In the genomic region with DNA sequence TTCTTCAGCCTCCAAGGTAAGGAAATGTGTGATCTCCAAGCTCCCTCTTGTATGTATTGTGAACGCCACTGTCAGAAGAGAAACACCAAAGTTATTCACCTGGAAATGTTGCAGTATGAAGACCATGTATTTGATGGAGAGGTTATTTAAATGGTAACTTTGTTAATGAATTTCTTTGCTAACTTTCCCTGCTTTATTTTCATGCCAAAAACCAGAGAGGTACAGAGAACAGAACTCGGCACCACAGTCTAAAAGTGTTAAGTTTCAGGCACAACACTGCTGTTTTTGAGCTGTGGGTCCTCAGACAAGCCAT, we compare ENCODE assay signal across 11 cellular contexts.
A peak's percentile ranks its signal among the peaks of the same experiment; 100 is the strongest.
DNase-seq lines count a peak whose midpoint lies in the region; ATAC-seq and TF ChIP-seq lines count a peak whose summit lies in the region.
"Had no signal": no experiment of that assay in that cellular context is flagged by ENCODE, and none has a peak within 500 bp of the region (broad histone marks: within the 10 kb centered on the region; RNA-seq: fewer than 3 reads in every experiment).

No MANE protein-coding gene starts in this region.

- POLR2A ChIA-PET in CD8-positive, alpha-beta T cell (lab: Charles Lee) = no interaction called here
- POLR2A ChIA-PET in Panc1 (lab: Charles Lee) = interaction anchor here (0.6 kb wide), 1 partner anchor 886 kb away, joined by 4 read pairs; no protein-coding TSS in a partner anchor

- no peaks in the 10 kb centered on the region for H3K9me3 Mint-ChIP-seq in CD8-positive, alpha-beta T cell
- H3K9me3 Mint-ChIP-seq in endothelial cell (ENCODE audit: unreplicated experiment) = no peaks in the 10 kb centered on the region
- H3K9me3 Mint-ChIP-seq: activated B cell treated with CpG ODN at 0.5 μM for 24 hours had no signal

- in situ Hi-C loops in Panc1 (cut with HindIII; ENCODE audit: low pct_unique_long_range_greater_than_20kb, low sequenced_read_pairs) = loop anchor here (25.0 kb wide), 1 partner anchor 109 kb away; no protein-coding TSS in a partner anchor

- H3K36me3 ChIP-seq in CD8-positive, alpha-beta T cell (ENCODE audit: insufficient read depth, low read length) = no peaks in the 10 kb centered on the region
- H3K36me3 ChIP-seq in Panc1 (ENCODE audit: control insufficient read depth, insufficient read depth, low read length) = no peaks in the 10 kb centered on the region
- no peaks in the 10 kb centered on the region for H3K36me3 ChIP-seq in parathyroid adenoma (ENCODE audit: control insufficient read depth, insufficient read depth, low read length)
- no peaks in the 10 kb centered on the region for H3K36me3 ChIP-seq in effector memory CD4-positive, alpha-beta T cell (ENCODE audit: control insufficient read depth, insufficient read depth, low read length)

- H3K27ac ChIP-seq in CD8-positive, alpha-beta T cell (ENCODE audit: low read depth, low read length) = no peak overlapping the region
- H3K27ac ChIP-seq in Panc1 (ENCODE audit: low read length) = 0 out of 2 replicates have a peak overlapping the region, but pooled peaks have one; percentile 8
- H3K27ac ChIP-seq in parathyroid adenoma = peak overlapping the region; percentile 83
- H3K27ac ChIP-seq in effector memory CD4-positive, alpha-beta T cell (ENCODE audit: insufficient read depth, low read length, poor library complexity, severe bottlenecking) = no peak overlapping the region

- no peak for ATAC-seq in CD8-positive, alpha-beta T cell
- no peak for ATAC-seq in Panc1

- H3K4me1 ChIP-seq in CD8-positive, alpha-beta T cell (ENCODE audit: insufficient read depth, low read length) = peaks cover 30% of the 10 kb centered on the region
- H3K4me1 ChIP-seq in Panc1 (ENCODE audit: control insufficient read depth, insufficient read depth, low read length) (peaks cover 4% of the 10 kb centered on the region; the same call in 1 of the 2 replicates), parathyroid adenoma (peaks cover 16% of the 10 kb centered on the region)
- H3K4me1 ChIP-seq in effector memory CD4-positive, alpha-beta T cell (ENCODE audit: control insufficient read depth, insufficient read depth, low read length, poor library complexity, severe bottlenecking) = peaks cover 33% of the 10 kb centered on the region

- TF ChIP-seq CTCF in CD8-positive, alpha-beta T cell (IDR thresholded peaks at IDR 0.05) = peak; percentile 42
- TF ChIP-seq CTCF in Panc1 (IDR thresholded peaks at IDR 0.05) = peak; percentile 28
- TF ChIP-seq CTCF in endothelial cell (IDR thresholded peaks at IDR 0.05; ENCODE audit: unreplicated experiment) = peak; percentile 21
- TF ChIP-seq CTCF in parathyroid adenoma (IDR thresholded peaks at IDR 0.05) = no peak

- no peaks in the 10 kb centered on the region for H3K9me3 ChIP-seq in CD8-positive, alpha-beta T cell (ENCODE audit: low read length)
- no peaks in the 10 kb centered on the region for H3K9me3 ChIP-seq in Panc1 (ENCODE audit: control insufficient read depth, insufficient read depth, low read depth, low read length)
- no peaks in the 10 kb centered on the region for H3K9me3 ChIP-seq in parathyroid adenoma (ENCODE audit: control insufficient read depth, low read length)
- H3K9me3 ChIP-seq in effector memory CD4-positive, alpha-beta T cell (ENCODE audit: control insufficient read depth, low read length) = no peaks in the 10 kb centered on the region

- H3K27me3 Mint-ChIP-seq in CD8-positive, alpha-beta T cell (ENCODE audit: low read depth) = no peaks in the 10 kb centered on the region
- H3K27me3 Mint-ChIP-seq in endothelial cell (ENCODE audit: unreplicated experiment) = peaks cover 5% of the 10 kb centered on the region
- H3K27me3 Mint-ChIP-seq: activated B cell treated with CpG ODN at 0.5 μM for 24 hours had no signal

- no peaks in the 10 kb centered on the region for H3K36me3 Mint-ChIP-seq in CD8-positive, alpha-beta T cell
- no peaks in the 10 kb centered on the region for H3K36me3 Mint-ChIP-seq in endothelial cell (ENCODE audit: low read depth, unreplicated experiment)

- no peak overlapping the region for H3K4me2 ChIP-seq in parathyroid adenoma (ENCODE audit: low read length)

- no peaks in the 10 kb centered on the region for H3K27me3 ChIP-seq in CD8-positive, alpha-beta T cell (ENCODE audit: insufficient read depth, low read length)
- no peaks in the 10 kb centered on the region for H3K27me3 ChIP-seq in Panc1 (ENCODE audit: control insufficient read depth, insufficient read depth, low read length)
- H3K27me3 ChIP-seq in parathyroid adenoma (ENCODE audit: control insufficient read depth, insufficient read depth, low read length) = no peaks in the 10 kb centered on the region
- no peaks in the 10 kb centered on the region for H3K27me3 ChIP-seq in effector memory CD4-positive, alpha-beta T cell (replicated peaks; ENCODE audit: control insufficient read depth, insufficient read depth, low read length, poor library complexity, severe bottlenecking)

- H3K4me3 ChIP-seq in CD8-positive, alpha-beta T cell (ENCODE audit: low read depth, low read length) = no peak overlapping the region
- H3K4me3 ChIP-seq in Panc1 (ENCODE audit: low read depth in 2 of 2, low read length in 2 of 2) (no peak overlapping the region), parathyroid adenoma (ENCODE audit: low read depth, low read length) (peak overlapping the region; percentile 38)
- no peak overlapping the region for H3K4me3 ChIP-seq in effector memory CD4-positive, alpha-beta T cell (ENCODE audit: insufficient read depth, low read depth, low read length, poor library complexity, severe bottlenecking)

- no peaks in the 10 kb centered on the region for H3K79me2 ChIP-seq in parathyroid adenoma

- no peak overlapping the region for H3K4me3 Mint-ChIP-seq in CD8-positive, alpha-beta T cell
- H3K4me3 Mint-ChIP-seq in endothelial cell (ENCODE audit: unreplicated experiment) = no peak overlapping the region

- H3K9ac ChIP-seq in parathyroid adenoma = no peak overlapping the region

- intact Hi-C loops in CD8-positive, alpha-beta T cell (cut with DNase I, micrococcal nuclease) = loop anchor here (1.0 to 10.0 kb wide), 5 partner anchors 70 to 264 kb away; a partner anchor contains a TSS
- intact Hi-C loops in Panc1 (cut with micrococcal nuclease; ENCODE audit: unreplicated experiment) = loop anchor here (1.0 kb wide), 1 partner anchor 106 kb away; no protein-coding TSS in a partner anchor

- peak overlapping the region; percentile 61 for H2AFZ ChIP-seq in parathyroid adenoma

- CTCF ChIA-PET in CD8-positive, alpha-beta T cell (lab: Charles Lee) = interaction anchor here (0.5 to 6.0 kb wide), 42 partner anchors 9 to 1868 kb away, joined by 3 to 38 read pairs (median 5); a partner anchor contains a TSS
- CTCF ChIA-PET in Panc1 (lab: Charles Lee) = interaction anchor here (0.7 to 1.2 kb wide), 3 partner anchors 28 to 135 kb away, joined by 3 read pairs; no protein-coding TSS in a partner anchor

- no peak overlapping the region for H3K27ac Mint-ChIP-seq in CD8-positive, alpha-beta T cell
- H3K27ac Mint-ChIP-seq in endothelial cell (ENCODE audit: unreplicated experiment) = peak overlapping the region; percentile 18

- no TSS peak for BruUV-seq in Panc1 (replicated peaks; lab: Mats Ljungman, UMichigan)

- peaks cover 40% of the 10 kb centered on the region for H3K4me1 Mint-ChIP-seq in CD8-positive, alpha-beta T cell (ENCODE audit: low read depth)
- peaks cover 9% of the 10 kb centered on the region for H3K4me1 Mint-ChIP-seq in endothelial cell (ENCODE audit: unreplicated experiment)

- no peak for DNase-seq in CD8-positive, alpha-beta T cell
- no peak for DNase-seq in Panc1 (ENCODE audit: low read depth, low spot score)
- DNase-seq in endothelial cell (ENCODE audit: low spot score) = no peak
- DNase-seq in effector memory CD4-positive, alpha-beta T cell = no peak
- DNase-seq in NCI-H226 = no peak
- no peak for DNase-seq in NOMO-1 (lab: John Stamatoyannopoulos, UW; ENCODE audit: unreplicated experiment in 2 of 2)
- DNase-seq: activated B cell treated with CpG ODN at 0.5 μM for 24 hours, amniotic stem cell, DMS79 treated with DMSO at 0.1 percent for 48 hours, NCI-H2107 had no signal

Comparison
In these comparisons a context has a peak if more than half of its experiments do, and no peak if none do; other contexts are left out.
1. H3K27ac ChIP-seq: peak in Panc1 (single experiment) and parathyroid adenoma (single experiment); none in CD8-positive, alpha-beta T cell (single experiment) and effector memory CD4-positive, alpha-beta T cell (single experiment).